In the genomic region with DNA sequence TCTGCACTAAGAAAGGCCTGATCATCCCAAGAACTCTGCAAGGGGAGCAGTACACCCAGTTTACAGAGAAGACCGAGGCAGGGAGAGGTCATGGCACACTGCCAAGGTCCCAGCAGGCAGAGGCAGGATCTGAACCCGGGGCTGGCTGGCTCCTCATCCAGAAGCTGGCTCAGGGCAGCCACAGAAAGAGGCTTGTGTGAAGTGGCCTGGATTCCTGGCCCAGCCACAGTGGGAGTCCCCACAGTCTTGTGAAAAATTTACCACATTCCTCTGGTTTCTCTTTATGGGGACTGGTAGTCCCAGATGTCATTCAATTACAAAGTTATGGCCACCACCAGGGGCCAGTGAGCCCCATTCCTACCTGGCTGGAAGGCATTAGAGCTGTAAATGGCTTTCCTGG, we compare ENCODE assay signal across 15 cellular contexts.
"Had no signal": no experiment of that assay in that cellular context is flagged by ENCODE, and none has a peak within 500 bp of the region (broad histone marks: within the 10 kb centered on the region; RNA-seq: fewer than 3 reads in every experiment).

No MANE protein-coding gene starts in this region.

- H3K27ac Mint-ChIP-seq: activated CD4-positive, alpha-beta memory T cell treated with anti-CD3 and anti-CD28 coated beads for 36 hours; activated naive CD8-positive, alpha-beta T cell treated with anti-CD3 and anti-CD28 coated beads for 36 hours; natural killer cell treated with Interleukin-12 subunit alpha and Interleukin-12 subunit beta and Interleukin-15 and Interleukin-18, amount 100 ng/mL, for 72 hours had no signal

- H3K27me3 ChIP-seq: right atrium auricular region had no signal

- H3K4me3 ChIP-seq: dorsolateral prefrontal cortex, right atrium auricular region had no signal

- H3K36me3 Mint-ChIP-seq: activated CD4-positive, alpha-beta memory T cell treated with anti-CD3 and anti-CD28 coated beads for 36 hours; activated naive CD8-positive, alpha-beta T cell treated with anti-CD3 and anti-CD28 coated beads for 36 hours; natural killer cell treated with Interleukin-12 subunit alpha and Interleukin-12 subunit beta and Interleukin-15 and Interleukin-18, amount 100 ng/mL, for 72 hours had no signal

- H3K27ac ChIP-seq: dorsolateral prefrontal cortex, right atrium auricular region had no signal

- FAIRE-seq: bronchial epithelial cell, small intestine had no signal

- H3K9me3 Mint-ChIP-seq: activated CD4-positive, alpha-beta memory T cell treated with anti-CD3 and anti-CD28 coated beads for 36 hours; activated naive CD8-positive, alpha-beta T cell treated with anti-CD3 and anti-CD28 coated beads for 36 hours; natural killer cell treated with Interleukin-12 subunit alpha and Interleukin-12 subunit beta and Interleukin-15 and Interleukin-18, amount 100 ng/mL, for 72 hours had no signal

- H3K4me3 Mint-ChIP-seq: activated CD4-positive, alpha-beta memory T cell treated with anti-CD3 and anti-CD28 coated beads for 36 hours; activated naive CD8-positive, alpha-beta T cell treated with anti-CD3 and anti-CD28 coated beads for 36 hours; natural killer cell treated with Interleukin-12 subunit alpha and Interleukin-12 subunit beta and Interleukin-15 and Interleukin-18, amount 100 ng/mL, for 72 hours had no signal

- H3K36me3 ChIP-seq: right atrium auricular region had no signal

- DNase-seq: activated CD4-positive, alpha-beta memory T cell treated with anti-CD3 and anti-CD28 coated beads for 36 hours; activated naive CD8-positive, alpha-beta T cell treated with anti-CD3 and anti-CD28 coated beads for 36 hours; activated T-cell treated with anti-CD3 and anti-CD28 coated beads, Interleukin-2, amount 50 U/mL, for 48 hours; amygdala; dorsolateral prefrontal cortex; hippocampal formation; mesenchymal stem cell; small intestine; stimulated activated CD4-positive, alpha-beta T cell treated with anti-CD3 and anti-CD28 coated beads, Interleukin-4, amount 100 ng/mL, for 4 hours; stimulated activated CD8-positive, alpha-beta memory T cell treated with anti-CD3 and anti-CD28 coated beads, Interleukin-4, amount 100 ng/mL, for 48 hours; stimulated activated naive CD8-positive, alpha-beta T cell treated with anti-CD3 and anti-CD28 coated beads, Interleukin-15, Interleukin-2, amounts not matched to agents 100 U/mL and 50 U/mL, for 24 hours; trophoblast cell had no signal

- ATAC-seq: natural killer cell treated with Interleukin-12 subunit alpha and Interleukin-12 subunit beta and Interleukin-15 and Interleukin-18, amount 100 ng/mL, for 72 hours; stimulated activated naive CD8-positive, alpha-beta T cell treated with anti-CD3 and anti-CD28 coated beads, Interleukin-15, Interleukin-2, amounts not matched to agents 100 U/mL and 50 U/mL, for 24 hours had no signal

- H3K9me3 ChIP-seq: right atrium auricular region had no signal

- H3K4me1 Mint-ChIP-seq: activated naive CD8-positive, alpha-beta T cell treated with anti-CD3 and anti-CD28 coated beads for 36 hours had no signal
